In genomic region chr17:48637323-48638260, GRCh38 we compare ENCODE assay signal across 11 cellular contexts. TPM values are rescaled to one million over a fixed set of nuclear protein-coding genes. Genes with fewer than 3 reads are reported as not detected.
DNase-seq lines count a peak whose midpoint lies in the region; ATAC-seq and TF ChIP-seq lines count a peak whose summit lies in the region.
"Had no signal": no experiment of that assay in that cellular context is flagged by ENCODE, and none has a peak within 500 bp of the region (broad histone marks: within the 10 kb centered on the region; RNA-seq: fewer than 3 reads in every experiment).

No MANE protein-coding gene starts in this region.

- H3K36me3 Mint-ChIP-seq in MCF 10A (ENCODE audit: insufficient read depth, unreplicated experiment) = no peaks in the 10 kb centered on the region

- peak; percentile 77 for DNase-seq in MCF 10A (ENCODE audit: unreplicated experiment)
- no peak for DNase-seq in breast epithelium (ENCODE audit: low spot score in 2 of 2)
- peak; percentile 7 for DNase-seq in fibroblast of peridontal ligament (ENCODE audit: extremely low read depth)
- no peak for DNase-seq in transverse colon
- no peak for DNase-seq in NCI-H2227 (lab: John Stamatoyannopoulos, UW; ENCODE audit: unreplicated experiment)
- DNase-seq: dermis blood vessel endothelial cell, NCI-H1417, upper lobe of left lung had no signal

- TF ChIP-seq POLR2A in breast epithelium (IDR thresholded peaks at IDR 0.05) (no peak), transverse colon (IDR thresholded peaks at IDR 0.05) (no peak)

- H3K4me3 ChIP-seq in breast epithelium (no peak overlapping the region), transverse colon (peak overlapping the region in 2 of 4 donors; percentile 2 to 25)
- H3K4me3 ChIP-seq: neural progenitor cell, upper lobe of left lung had no signal

- TF ChIP-seq CTCF in MCF 10A (IDR thresholded peaks at IDR 0.05; ENCODE audit: unreplicated experiment) = no peak
- TF ChIP-seq CTCF in breast epithelium (IDR thresholded peaks at IDR 0.05) = no peak
- no peak for TF ChIP-seq CTCF in transverse colon (IDR thresholded peaks at IDR 0.05)

- POLR2A ChIA-PET in MCF 10A (lab: Yijun Ruan, JAX) = interaction anchor here (0.7 kb wide), 2 partner anchors 10 to 293 kb away, joined by 3 read pairs; no protein-coding TSS in a partner anchor

- BruUV-seq in MCF 10A (replicated peaks; lab: Mats Ljungman, UMichigan) = no TSS peak

- no peak for ATAC-seq in SK-N-SH treated with all-trans-retinoic acid at 6 μM for 48 hours

- intact Hi-C loops in MCF 10A (cut with micrococcal nuclease) (no loop called here), breast epithelium (cut with DNase I; ENCODE audit: low total_unique reads) (no loop called here), transverse colon (cut with DNase I; ENCODE audit: low total_unique reads) (no loop called here)

- H3K4me1 Mint-ChIP-seq in MCF 10A (ENCODE audit: insufficient read depth, unreplicated experiment) = peaks cover 8% of the 10 kb centered on the region

- no peak overlapping the region for H3K27ac Mint-ChIP-seq in MCF 10A (ENCODE audit: low read depth, unreplicated experiment)
- H3K27ac Mint-ChIP-seq: activated T-helper 2 cell treated with anti-CD3 and anti-CD28 coated beads, Interferon-gamma antibody, Interleukin-2, Interleukin-4, amounts not matched to agents 10 μg/mL and 5 μg/mL and 100 μg/mL, durations not matched to agents 14 hours and 24 hours and 36 hours; neural progenitor cell had no signal

- CTCF ChIA-PET in MCF 10A (lab: Yijun Ruan, JAX) = interaction anchor here (0.5 to 1.6 kb wide), 6 partner anchors 13 to 589 kb away, joined by 3 to 6 read pairs (median 4); no protein-coding TSS in a partner anchor

- H3K27me3 ChIP-seq in breast epithelium (peaks cover 11 to 99% of the 10 kb centered on the region in 2 donors), transverse colon (peaks cover 98% of the 10 kb centered on the region)

- H3K36me3 ChIP-seq in breast epithelium (no peaks in the 10 kb centered on the region), transverse colon (no peaks in the 10 kb centered on the region)
- H3K36me3 ChIP-seq: neural progenitor cell, upper lobe of left lung had no signal

- H3K9me3 ChIP-seq in breast epithelium (no peaks in the 10 kb centered on the region), transverse colon (no peaks in the 10 kb centered on the region)
- H3K9me3 ChIP-seq: upper lobe of left lung had no signal

- in situ Hi-C loops in transverse colon (cut with MboI; ENCODE audit: low pct_ligation_motif_present in 1 of 4, low pct_unique_long_range_greater_than_20kb in 1 of 4, low sequenced_read_pairs in 3 of 4) = no loop called here

- TF ChIP-seq EP300 in transverse colon (IDR thresholded peaks at IDR 0.05; ENCODE audit: low read depth) = no peak

- no peaks in the 10 kb centered on the region for H3K9me3 Mint-ChIP-seq in MCF 10A (ENCODE audit: unreplicated experiment)
- H3K9me3 Mint-ChIP-seq: activated T-helper 2 cell treated with anti-CD3 and anti-CD28 coated beads, Interferon-gamma antibody, Interleukin-2, Interleukin-4, amounts not matched to agents 10 μg/mL and 5 μg/mL and 100 μg/mL, durations not matched to agents 14 hours and 24 hours and 36 hours had no signal

- WGBS in transverse colon (ENCODE audit: low coverage in 1 of 2), 2 donors = 36 to 58% methylated on average over 10 to 18 of the region's 18 CpGs

- no peaks in the 10 kb centered on the region for H3K4me1 ChIP-seq in breast epithelium
- H3K4me1 ChIP-seq in transverse colon = peaks cover 0 to 77% (median 46%) of the 10 kb centered on the region in 4 donors
- H3K4me1 ChIP-seq: neural progenitor cell had no signal

- H3K4me3 Mint-ChIP-seq in MCF 10A (ENCODE audit: unreplicated experiment) = no peak overlapping the region

- peaks cover 90% of the 10 kb centered on the region for H3K27me3 Mint-ChIP-seq in MCF 10A (ENCODE audit: insufficient read depth, unreplicated experiment)

- H3K27ac ChIP-seq in breast epithelium (no peak overlapping the region), transverse colon (peak overlapping the region; percentile 86 to 93 (median 90))
- H3K27ac ChIP-seq: neural progenitor cell, upper lobe of left lung had no signal

TF ChIP-seq in SK-N-SH treated with all-trans-retinoic acid at 6 μM for 48 hours, 23 proteins besides CTCF, POLR2A, EP300 and RAD21:
- TF ChIP-seq ZFP3 (CRISPR knock-in tag; IDR thresholded peaks at IDR 0.05) = no peak
- TF ChIP-seq ZC3H10 (CRISPR knock-in tag; IDR thresholded peaks at IDR 0.05) = no peak
- TF ChIP-seq CREB5 (CRISPR knock-in tag; IDR thresholded peaks at IDR 0.05; ENCODE audit: low read depth) = no peak
- TF ChIP-seq ZNF8 (CRISPR knock-in tag; IDR thresholded peaks at IDR 0.05) = no peak
- TF ChIP-seq ESRRG (CRISPR knock-in tag; IDR thresholded peaks at IDR 0.05) = no peak
- no peak for TF ChIP-seq RARB (CRISPR knock-in tag; IDR thresholded peaks at IDR 0.05)
- TF ChIP-seq TOX (CRISPR knock-in tag; IDR thresholded peaks at IDR 0.05; ENCODE audit: borderline replicate concordance) = no peak
- no peak for TF ChIP-seq BACH2 (CRISPR knock-in tag; IDR thresholded peaks at IDR 0.05; ENCODE audit: borderline replicate concordance)
- TF ChIP-seq OSR1 (CRISPR knock-in tag; IDR thresholded peaks at IDR 0.05) = no peak
- no peak for TF ChIP-seq CSRNP3 (CRISPR knock-in tag; IDR thresholded peaks at IDR 0.05)
- no peak for TF ChIP-seq TCF4 (CRISPR knock-in tag; IDR thresholded peaks at IDR 0.05; ENCODE audit: borderline replicate concordance)
- no peak for TF ChIP-seq PPARA (CRISPR knock-in tag; IDR thresholded peaks at IDR 0.05; ENCODE audit: borderline replicate concordance)
- no peak for TF ChIP-seq ZNF70 (CRISPR knock-in tag; IDR thresholded peaks at IDR 0.05)
- TF ChIP-seq ARNTL (CRISPR knock-in tag; IDR thresholded peaks at IDR 0.05; ENCODE audit: borderline replicate concordance, low read depth) = no peak

RNA-seq across cellular contexts. Expression of gene HOXB9, which starts 11.4 kb away (rescaled TPM):
- total RNA-seq in MCF 10A (2022) (1.4 and 2.5 TPM in 2 replicates), breast epithelium (under 1 TPM; 0.32 to 0.44 (median 0.33) TPM), transverse colon (10 to 100 TPM; 19.8 to 54.3 (median 29.4) TPM)

RNA-seq across cellular contexts. Expression of gene HOXB8, which starts 22.5 kb away (rescaled TPM):
- total RNA-seq in MCF 10A (2022) = not detected in 2 replicates
- total RNA-seq in breast epithelium = 1 to 10 TPM in 2 of 3 donors, under 1 TPM in 1; 0.59 to 4.6 (median 4.6) TPM
- total RNA-seq in transverse colon = 10 to 100 TPM in 2 of 4 donors, 1 to 10 TPM in 2; 1.8 to 21.3 (median 8.9) TPM
- total RNA-seq: activated T-helper 2 cell treated with anti-CD3 and anti-CD28 coated beads, Interferon-gamma antibody, Interleukin-2, Interleukin-4, amounts not matched to agents 10 μg/mL and 5 μg/mL and 100 μg/mL, durations not matched to agents 14 hours and 24 hours and 36 hours had no signal

RNA-seq across cellular contexts. Expression of gene HOXB7, which starts 26.8 kb away (rescaled TPM):
- total RNA-seq in MCF 10A (2022) = not detected in 2 replicates
- 10 to 100 TPM in 1 of 3 donors, 1 to 10 TPM in 2; 1.5 to 16.8 (median 4.3) TPM for total RNA-seq in breast epithelium
- 10 to 100 TPM in 3 of 4 donors, not detected in 1; 11.2 to 20.9 (median 16.7) TPM for total RNA-seq in transverse colon

RNA-seq across cellular contexts. Expression of gene HOXB6, which starts 32.8 kb away (rescaled TPM):
- total RNA-seq in MCF 10A (2022) = 0.37 TPM in 1 of 2 replicates, not detected in the other
- total RNA-seq in breast epithelium = 10 to 100 TPM in 2 of 3 donors, 1 to 10 TPM in 1; 1.0 to 24.9 (median 18.2) TPM
- 10 to 100 TPM; 42.7 to 78.4 (median 62.5) TPM for total RNA-seq in transverse colon

RNA-seq across cellular contexts. Expression of gene HOXB5, which starts 44.0 kb away (rescaled TPM):
- total RNA-seq in MCF 10A (2022) (not detected in 2 replicates), breast epithelium (1 to 10 TPM in 2 of 3 donors, under 1 TPM in 1; 0.44 to 2.0 (median 1.4) TPM), transverse colon (10 to 100 TPM; 10.5 to 35.4 (median 18.7) TPM)
- total RNA-seq: activated T-helper 2 cell treated with anti-CD3 and anti-CD28 coated beads, Interferon-gamma antibody, Interleukin-2, Interleukin-4, amounts not matched to agents 10 μg/mL and 5 μg/mL and 100 μg/mL, durations not matched to agents 14 hours and 24 hours and 36 hours had no signal

Comparison
In these comparisons a context has a peak if more than half of its experiments do, and no peak if none do; other contexts are left out.
1. DNase-seq: peak in MCF 10A (single experiment) and fibroblast of peridontal ligament (single experiment); none in breast epithelium (0 of 2), transverse colon (single experiment) and NCI-H2227 (single experiment).
2. H3K27ac ChIP-seq: peak in transverse colon (4 of 4); none in breast epithelium (0 of 2).